19 cellular contexts compared by ENCODE assay signal in genomic region chr9:38064842-38065368, GRCh38. TPM values are rescaled to one million over a fixed set of nuclear protein-coding genes. Genes with fewer than 3 reads are reported as not detected.
DNase-seq lines count a peak whose midpoint lies in the region; ATAC-seq, FAIRE-seq and TF ChIP-seq lines count a peak whose summit lies in the region.
"Had no signal": no experiment of that assay in that cellular context is flagged by ENCODE, and none has a peak within 500 bp of the region (broad histone marks: within the 10 kb centered on the region; RNA-seq: fewer than 3 reads in every experiment).

No MANE protein-coding gene starts in this region.

- no peak for ATAC-seq in activated T-cell treated with anti-CD3 and anti-CD28 coated beads, Interleukin-2, amount 50 U/mL, for 72 hours (replicated peaks in 1 of 2)
- no peak for ATAC-seq in effector memory CD8-positive, alpha-beta T cell (replicated peaks)
- ATAC-seq: pancreas had no signal

- no peak overlapping the region for H3K27ac Mint-ChIP-seq in activated T-cell treated with anti-CD3 and anti-CD28 coated beads, Interleukin-2, amount 50 U/mL, for 72 hours
- H3K27ac Mint-ChIP-seq in immature natural killer cell = no peak overlapping the region
- H3K27ac Mint-ChIP-seq in effector memory CD8-positive, alpha-beta T cell = no peak overlapping the region
- H3K27ac Mint-ChIP-seq: memory B cell had no signal

- peaks cover 28% of the 10 kb centered on the region for H3K4me1 Mint-ChIP-seq in activated T-cell treated with anti-CD3 and anti-CD28 coated beads, Interleukin-2, amount 50 U/mL, for 72 hours (ENCODE audit: low read depth)
- peaks cover 13 to 17% of the 10 kb centered on the region in 2 donors for H3K4me1 Mint-ChIP-seq in immature natural killer cell
- peaks cover 10 to 16% of the 10 kb centered on the region in 2 donors for H3K4me1 Mint-ChIP-seq in effector memory CD8-positive, alpha-beta T cell (ENCODE audit: low read depth in 2 of 2)

- intact Hi-C loops in stomach (cut with DNase I; ENCODE audit: low total_unique reads) = loop anchor here (10.0 kb wide), 1 partner anchor 50 kb away; no protein-coding TSS in a partner anchor
- intact Hi-C loops in vagina (cut with DNase I) = loop anchor here (5.0 kb wide), 3 partner anchors 43 to 153 kb away; no protein-coding TSS in a partner anchor

- H4K20me1 ChIP-seq in Karpas-422 (ENCODE audit: insufficient read depth, low read depth, low read length) = peaks cover 43% of the 10 kb centered on the region; the same call in 1 of the 2 replicates
- H4K20me1 ChIP-seq in keratinocyte (ENCODE audit: control insufficient read depth, extremely low read depth, insufficient read depth, low read length) = peaks cover 12% of the 10 kb centered on the region

- no peaks in the 10 kb centered on the region for H3K36me3 ChIP-seq in Karpas-422 (ENCODE audit: insufficient read depth, low read length)
- no peaks in the 10 kb centered on the region for H3K36me3 ChIP-seq in brain microvascular endothelial cell (replicated peaks)
- peaks cover 4 to 17% of the 10 kb centered on the region in 2 experiments for H3K36me3 ChIP-seq in keratinocyte (ENCODE audit: control insufficient read depth in 2 of 2, extremely low read depth in 1 of 2, insufficient read depth in 2 of 2, low read length in 2 of 2)
- H3K36me3 ChIP-seq in stomach = no peaks in the 10 kb centered on the region
- H3K36me3 ChIP-seq in vagina = no peaks in the 10 kb centered on the region
- H3K36me3 ChIP-seq: colonic mucosa, MG63, pancreas, thyroid gland had no signal

- in situ Hi-C loops in brain microvascular endothelial cell (cut with HindIII; ENCODE audit: low pct_ligation_motif_present, low sequenced_read_pairs) = no loop called here

- no peak for TF ChIP-seq EP300 in stomach (IDR thresholded peaks at IDR 0.05)

- peaks cover 8% of the 10 kb centered on the region for H3K9me1 ChIP-seq in keratinocyte (ENCODE audit: control insufficient read depth, extremely low read depth, insufficient read depth, low read length)

- no peak for DNase-seq in Karpas-422
- no peak for DNase-seq in brain microvascular endothelial cell
- DNase-seq in keratinocyte (ENCODE audit: low read depth, low spot score) = no peak
- DNase-seq in stomach = no peak
- DNase-seq in activated T-cell treated with anti-CD3 and anti-CD28 coated beads, Interleukin-2, amount 50 U/mL, for 72 hours = no peak
- no peak for DNase-seq in immature natural killer cell
- DNase-seq in effector memory CD8-positive, alpha-beta T cell = no peak
- DNase-seq in vagina (ENCODE audit: extremely low spot score in 2 of 2) = no peak
- DNase-seq: activated CD4-positive, alpha-beta T cell treated with anti-CD3 and anti-CD28 coated beads for 48 hours; activated T-cell treated with anti-CD3 and anti-CD28 coated beads, Interleukin-2, amount 50 U/mL, for 1 hour; CD4-positive, alpha-beta memory T cell; colonic mucosa; MG63; NCI-H2029 treated with DMSO at 0.1 percent for 48 hours; NCI-H748 treated with DMSO at 0.1 percent for 48 hours; pancreas; RPMI8226 had no signal

- WGBS in stomach, 5 donors = 65 to 72% (median 71%) methylated on average over 4 of the region's 4 CpGs

- H3K27me3 ChIP-seq in Karpas-422 (ENCODE audit: low read length) (no peaks in the 10 kb centered on the region), brain microvascular endothelial cell (replicated peaks) (no peaks in the 10 kb centered on the region), keratinocyte (ENCODE audit: control insufficient read depth, extremely low read depth, insufficient read depth, low read length) (no peaks in the 10 kb centered on the region), stomach (peaks cover 0 to 11% (median 0%) of the 10 kb centered on the region in 3 donors), vagina (no peaks in the 10 kb centered on the region)
- H3K27me3 ChIP-seq: colonic mucosa, MG63, pancreas, thyroid gland had no signal

- peak overlapping the region; percentile 96 for H3K27ac ChIP-seq in Karpas-422 (ENCODE audit: low read length)
- no peak overlapping the region for H3K27ac ChIP-seq in brain microvascular endothelial cell
- H3K27ac ChIP-seq in keratinocyte (ENCODE audit: control insufficient read depth, insufficient read depth, low read length) = no peak overlapping the region
- H3K27ac ChIP-seq in stomach = peak overlapping the region in 3 of 5 donors; percentile 49 to 97 (median 96)
- H3K27ac ChIP-seq in vagina = no peak overlapping the region
- H3K27ac ChIP-seq: colonic mucosa had no signal

- no peaks in the 10 kb centered on the region for H3K9me2 ChIP-seq in Karpas-422 (replicated peaks; ENCODE audit: insufficient read depth, low read length)

- H3K27me3 Mint-ChIP-seq in activated T-cell treated with anti-CD3 and anti-CD28 coated beads, Interleukin-2, amount 50 U/mL, for 72 hours (ENCODE audit: low read depth) = peaks cover 21% of the 10 kb centered on the region
- H3K27me3 Mint-ChIP-seq in immature natural killer cell (ENCODE audit: low read depth in 3 of 3) = peaks cover 2 to 17% (median 3%) of the 10 kb centered on the region in 3 donors
- H3K27me3 Mint-ChIP-seq in effector memory CD8-positive, alpha-beta T cell = peaks cover 20 to 32% of the 10 kb centered on the region in 2 donors
- H3K27me3 Mint-ChIP-seq: CD4-positive, alpha-beta memory T cell had no signal

- FAIRE-seq in keratinocyte (lab: Jason Lieb, UNC) = no peak
- FAIRE-seq: pancreas had no signal

- H3K4me3 ChIP-seq in Karpas-422 (ENCODE audit: low read length) (peak overlapping the region; percentile 89; the same call in 1 of the 2 replicates), brain microvascular endothelial cell (ENCODE audit: low read depth, low read length) (peak overlapping the region; percentile 9), keratinocyte (ENCODE audit: control insufficient read depth in 2 of 3, extremely low read depth in 1 of 3, insufficient read depth in 2 of 3, low read depth in 1 of 3, low read length in 3 of 3) (peak overlapping the region in 2 of 3 experiments; percentile 17 to 18), stomach (peak overlapping the region in 2 of 4 donors; percentile 89 to 93), vagina (no peak overlapping the region)
- H3K4me3 ChIP-seq: colonic mucosa, thyroid gland had no signal

- TF ChIP-seq POLR2A in stomach (IDR thresholded peaks at IDR 0.05) (no peak), vagina (IDR thresholded peaks at IDR 0.05) (no peak)

- dilution Hi-C loops in keratinocyte (cut with MboI; ENCODE audit: extremely low pct_ligation_motif_present, low sequenced_read_pairs) = loop anchor here (25.0 kb wide), 1 partner anchor 97 kb away; no protein-coding TSS in a partner anchor

- peak overlapping the region; percentile 89 for H3K9ac ChIP-seq in Karpas-422 (ENCODE audit: low read length)
- no peak overlapping the region for H3K9ac ChIP-seq in keratinocyte (ENCODE audit: control insufficient read depth, extremely low read depth, insufficient read depth, low read length)

- H3K4me3 Mint-ChIP-seq in activated T-cell treated with anti-CD3 and anti-CD28 coated beads, Interleukin-2, amount 50 U/mL, for 72 hours = no peak overlapping the region
- H3K4me3 Mint-ChIP-seq in immature natural killer cell = peak overlapping the region in 1 of 5 donors; percentile 3
- H3K4me3 Mint-ChIP-seq in effector memory CD8-positive, alpha-beta T cell = no peak overlapping the region
- H3K4me3 Mint-ChIP-seq: memory B cell had no signal

- H3K4me1 ChIP-seq in Karpas-422 (ENCODE audit: low read length) (peaks cover 89% of the 10 kb centered on the region), keratinocyte (ENCODE audit: control insufficient read depth, extremely low read depth, insufficient read depth, low read length) (peaks cover 34% of the 10 kb centered on the region), stomach (peaks cover 59 to 91% (median 83%) of the 10 kb centered on the region in 4 donors), vagina (peaks cover 54% of the 10 kb centered on the region)

- no peak overlapping the region for H2AFZ ChIP-seq in Karpas-422 (ENCODE audit: low read length)
- H2AFZ ChIP-seq in keratinocyte (ENCODE audit: control insufficient read depth, low read length) = no peak overlapping the region

- H3K9me3 ChIP-seq in Karpas-422 (ENCODE audit: low read length) (no peaks in the 10 kb centered on the region), keratinocyte (ENCODE audit: control insufficient read depth, low read depth, low read length) (no peaks in the 10 kb centered on the region), stomach (no peaks in the 10 kb centered on the region), vagina (no peaks in the 10 kb centered on the region)
- H3K9me3 ChIP-seq: colonic mucosa, MG63, pancreas, thyroid gland had no signal

- H3K4me2 ChIP-seq in Karpas-422 (ENCODE audit: low read depth, low read length, poor library complexity, severe bottlenecking) (peak overlapping the region; percentile 75), keratinocyte (ENCODE audit: control insufficient read depth, extremely low read depth, insufficient read depth, low read depth, low read length) (peak overlapping the region; percentile 89)

- TF ChIP-seq CTCF in brain microvascular endothelial cell (IDR thresholded peaks at IDR 0.05; ENCODE audit: low read depth, low read length, missing control alignments) (no peak), keratinocyte (optimal IDR thresholded peaks at IDR 0.05 in 1 of 3, IDR thresholded peaks at IDR 0.05 in 1 of 3, conservative IDR thresholded peaks at IDR 0.05 in 1 of 3; ENCODE audit: extremely low read depth in 1 of 3, insufficient read depth in 2 of 3, low read length in 3 of 3) (no peak), stomach (IDR thresholded peaks at IDR 0.05) (no peak), vagina (IDR thresholded peaks at IDR 0.05) (no peak)

- H3K9me3 Mint-ChIP-seq in activated T-cell treated with anti-CD3 and anti-CD28 coated beads, Interleukin-2, amount 50 U/mL, for 72 hours = no peaks in the 10 kb centered on the region
- H3K9me3 Mint-ChIP-seq in immature natural killer cell = no peaks in the 10 kb centered on the region
- no peaks in the 10 kb centered on the region for H3K9me3 Mint-ChIP-seq in effector memory CD8-positive, alpha-beta T cell
- H3K9me3 Mint-ChIP-seq: memory B cell had no signal

- H3K79me2 ChIP-seq in Karpas-422 (ENCODE audit: low read length) (peaks cover 77% of the 10 kb centered on the region), keratinocyte (ENCODE audit: control insufficient read depth, insufficient read depth, low read length) (peaks cover 85% of the 10 kb centered on the region)

- no peaks in the 10 kb centered on the region for H3K36me3 Mint-ChIP-seq in activated T-cell treated with anti-CD3 and anti-CD28 coated beads, Interleukin-2, amount 50 U/mL, for 72 hours (ENCODE audit: insufficient read depth in 2 of 2)
- H3K36me3 Mint-ChIP-seq in immature natural killer cell = no peaks in the 10 kb centered on the region
- H3K36me3 Mint-ChIP-seq in effector memory CD8-positive, alpha-beta T cell (ENCODE audit: insufficient read depth) = peaks cover 4% of the 10 kb centered on the region
- H3K36me3 Mint-ChIP-seq: memory B cell had no signal

RNA-seq across cellular contexts. Expression of gene SHB, which starts 4.1 kb away (rescaled TPM):
- total RNA-seq in Karpas-422 (2014; rRNA removed; shearing (Covaris generic); ENCODE audit: low replicate concordance) = 27.1 and 42.8 TPM in 2 replicates
- 9.4 to 18.0 TPM (median 10.9 TPM) in 3 replicates for polyA plus RNA-seq in keratinocyte
- polyA plus RNA-seq in keratinocyte (2011; ENCODE audit: low read depth) = 10.8 TPM
- 9.2 and 13.0 TPM in 2 replicates for polyA plus RNA-seq in keratinocyte (2011; cell fraction: cytosol; rRNA removed)
- polyA plus RNA-seq in keratinocyte (2011; cell fraction: nucleus; rRNA removed) = 12.5 and 15.5 TPM in 2 replicates
- 19.8 and 20.4 TPM in 2 replicates for polyA plus RNA-seq in keratinocyte (2012; ENCODE audit: low replicate concordance)
- polyA minus RNA-seq in keratinocyte = 11.6 to 24.3 TPM (median 12.2 TPM) in 3 replicates
- 17.5 TPM for polyA minus RNA-seq in keratinocyte (2011; cell fraction: cytosol; rRNA and poly(A)+ RNA removed)
- polyA minus RNA-seq in keratinocyte (2011; cell fraction: nucleus; rRNA and poly(A)+ RNA removed) = 17.8 and 18.4 TPM in 2 replicates
- total RNA-seq in stomach = 10 to 100 TPM in 3 of 5 donors, 1 to 10 TPM in 2; 3.5 to 37.7 (median 14.8) TPM
- polyA plus RNA-seq in stomach = 1 to 10 TPM; 6.7 to 9.0 (median 7.3) TPM
- total RNA-seq in activated T-cell treated with anti-CD3 and anti-CD28 coated beads, Interleukin-2, amount 50 U/mL, for 72 hours = 1 to 10 TPM; 1.0 to 1.6 TPM
- under 1 TPM; 0.39 to 0.70 (median 0.57) TPM for polyA plus RNA-seq in immature natural killer cell
- total RNA-seq in vagina = 20.9 TPM

Comparison
In these comparisons a context has a peak if more than half of its experiments do, and no peak if none do; other contexts are left out.
1. H3K27ac ChIP-seq: peak in Karpas-422 (single experiment) and stomach (3 of 5); none in brain microvascular endothelial cell (single experiment), keratinocyte (single experiment) and vagina (single experiment).
2. H3K4me3 ChIP-seq: peak in Karpas-422 (single experiment), brain microvascular endothelial cell (single experiment) and keratinocyte (2 of 3); none in vagina (0 of 2).